Comparison of ENCODE assay signal across 9 cellular contexts in the genomic region with DNA sequence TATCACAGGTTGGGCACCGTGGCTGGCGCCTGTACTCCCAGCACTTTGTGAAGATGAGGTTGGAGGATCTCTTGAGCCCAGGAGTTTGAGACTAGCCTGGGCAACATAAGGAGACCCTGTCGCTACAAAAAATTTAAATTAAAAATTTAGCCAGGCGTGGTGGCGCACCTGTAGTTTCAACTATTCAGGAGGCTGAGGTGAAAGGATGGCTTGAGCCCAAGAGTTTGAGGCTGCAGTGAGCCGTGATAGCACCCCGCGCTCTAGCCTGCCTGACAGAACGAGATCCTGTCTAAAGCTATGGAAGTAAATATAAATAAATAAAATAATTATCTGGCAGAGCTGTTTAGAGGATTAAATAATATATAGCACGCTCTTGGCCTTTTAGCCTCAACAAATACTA. TPM values are rescaled to one million over a fixed set of nuclear protein-coding genes. Genes with fewer than 3 reads are reported as not detected.
A peak's percentile ranks its signal among the peaks of the same experiment; 100 is the strongest.
DNase-seq lines count a peak whose midpoint lies in the region; TF ChIP-seq lines count a peak whose summit lies in the region.
"Had no signal": no experiment of that assay in that cellular context is flagged by ENCODE, and none has a peak within 500 bp of the region (broad histone marks: within the 10 kb centered on the region; RNA-seq: fewer than 3 reads in every experiment).

No MANE protein-coding gene starts in this region.

- 61 to 66% (median 65%) methylated on average over 10 of the region's 10 CpGs for WGBS in ovary, 3 donors

- BruUV-seq in Calu3 (replicated peaks; lab: Mats Ljungman, UMichigan) = no TSS peak

- peak overlapping the region; percentile 69 for H3K4me3 Mint-ChIP-seq in Calu3 (ENCODE audit: low read depth, unreplicated experiment)

- H3K27ac ChIP-seq in MM.1S (ENCODE audit: low read length) (no peak overlapping the region), neutrophil (no peak overlapping the region), ovary (no peak overlapping the region)
- H3K27ac ChIP-seq in effector memory CD4-positive, alpha-beta T cell (ENCODE audit: insufficient read depth, low read length, poor library complexity, severe bottlenecking) = no peak overlapping the region

- H3K9me3 Mint-ChIP-seq in Calu3 (ENCODE audit: low read depth, unreplicated experiment) = no peaks in the 10 kb centered on the region

- no peaks in the 10 kb centered on the region for H4K20me1 ChIP-seq in MM.1S (ENCODE audit: insufficient read depth, low read length)

- TF ChIP-seq CTCF in Calu3 (IDR thresholded peaks at IDR 0.05; ENCODE audit: unreplicated experiment) = no peak
- TF ChIP-seq CTCF in MM.1S (IDR thresholded peaks at IDR 0.05; ENCODE audit: low read length) = no peak
- TF ChIP-seq CTCF in neutrophil (IDR thresholded peaks at IDR 0.05) = no peak
- TF ChIP-seq CTCF in ovary (IDR thresholded peaks at IDR 0.05) = no peak

- H3K27me3 ChIP-seq in MM.1S (replicated peaks; ENCODE audit: insufficient read depth, low read length) (no peaks in the 10 kb centered on the region), neutrophil (peaks cover 66% of the 10 kb centered on the region), ovary (no peaks in the 10 kb centered on the region)
- H3K27me3 ChIP-seq in effector memory CD4-positive, alpha-beta T cell (replicated peaks; ENCODE audit: control insufficient read depth, insufficient read depth, low read length, poor library complexity, severe bottlenecking) = peaks cover 18% of the 10 kb centered on the region

- H3K9me3 ChIP-seq in MM.1S (replicated peaks; ENCODE audit: insufficient read depth, low read length) = no peaks in the 10 kb centered on the region
- H3K9me3 ChIP-seq in effector memory CD4-positive, alpha-beta T cell (ENCODE audit: control insufficient read depth, low read length) = no peaks in the 10 kb centered on the region
- no peaks in the 10 kb centered on the region for H3K9me3 ChIP-seq in neutrophil
- no peaks in the 10 kb centered on the region for H3K9me3 ChIP-seq in ovary
- H3K9me3 ChIP-seq: gastroesophageal sphincter had no signal

- H3K36me3 Mint-ChIP-seq in Calu3 (ENCODE audit: insufficient read depth, unreplicated experiment) = peaks cover 24% of the 10 kb centered on the region

- H2AFZ ChIP-seq in MM.1S (ENCODE audit: low read length) = no peak overlapping the region

- peaks cover 22% of the 10 kb centered on the region for H3K4me1 Mint-ChIP-seq in Calu3 (ENCODE audit: low read depth, unreplicated experiment)

- no peak for TF ChIP-seq POLR2A in ovary (IDR thresholded peaks at IDR 0.05)

- DNase-seq in Calu3 = no peak
- DNase-seq in MM.1S = no peak
- DNase-seq in effector memory CD4-positive, alpha-beta T cell = no peak
- no peak for DNase-seq in NCI-H1092 treated with DMSO at 0.1 percent for 48 hours (lab: John Stamatoyannopoulos, UW)
- no peak for DNase-seq in stimulated activated CD4-positive, alpha-beta T cell treated with anti-CD3 and anti-CD28 coated beads, Interleukin-4, amount 100 ng/mL, for 24 hours
- no peak for DNase-seq in HUDEP-2 (lab: John Stamatoyannopoulos, UW; ENCODE audit: unreplicated experiment in 76 of 76)
- no peak for DNase-seq in ovary

- H3K4me3 ChIP-seq in MM.1S (ENCODE audit: low read length) (peak overlapping the region; percentile 90; the same call in 1 of the 2 replicates), neutrophil (ENCODE audit: low read depth in 1 of 2, low read length in 1 of 2) (peak overlapping the region; percentile 88 to 90), ovary (no peak overlapping the region)
- H3K4me3 ChIP-seq in effector memory CD4-positive, alpha-beta T cell (ENCODE audit: insufficient read depth, low read depth, low read length, poor library complexity, severe bottlenecking) = peak overlapping the region; percentile 64

- H3K4me2 ChIP-seq in MM.1S (ENCODE audit: low read depth, low read length) = peak overlapping the region; percentile 89; the same call in 1 of the 2 replicates

- intact Hi-C loops in Calu3 (cut with micrococcal nuclease; ENCODE audit: unreplicated experiment) (loop anchor here (5.0 kb wide), 1 partner anchor 145 kb away; no protein-coding TSS in a partner anchor), ovary (cut with DNase I) (loop anchor here in 2 of 4 donors (2.0 to 5.0 kb wide), 3 partner anchors 190 to 385 kb away; no protein-coding TSS in a partner anchor)

- H3K4me1 ChIP-seq in MM.1S (ENCODE audit: low read length) = peaks cover 13% of the 10 kb centered on the region; the same call in 1 of the 2 replicates
- H3K4me1 ChIP-seq in effector memory CD4-positive, alpha-beta T cell (ENCODE audit: control insufficient read depth, insufficient read depth, low read length, poor library complexity, severe bottlenecking) = peaks cover 11% of the 10 kb centered on the region
- H3K4me1 ChIP-seq in neutrophil (ENCODE audit: control insufficient read depth in 1 of 2, insufficient read depth in 1 of 2, low read depth in 1 of 2, low read length in 1 of 2) = peaks cover 29 to 30% of the 10 kb centered on the region in 2 experiments
- H3K4me1 ChIP-seq in ovary (ENCODE audit: insufficient read depth) = no peaks in the 10 kb centered on the region

- no peak for TF ChIP-seq EP300 in ovary (IDR thresholded peaks at IDR 0.05)

- H3K27ac Mint-ChIP-seq in Calu3 (ENCODE audit: unreplicated experiment) = no peak overlapping the region

- peaks cover 41% of the 10 kb centered on the region for H3K79me2 ChIP-seq in MM.1S (ENCODE audit: low read length)

- CTCF ChIA-PET in Calu3 (lab: Charles Lee) = no interaction called here

- H3K36me3 ChIP-seq in MM.1S (replicated peaks; ENCODE audit: insufficient read depth, low read length) = no peaks in the 10 kb centered on the region
- no peaks in the 10 kb centered on the region for H3K36me3 ChIP-seq in effector memory CD4-positive, alpha-beta T cell (ENCODE audit: control insufficient read depth, insufficient read depth, low read length)
- no peaks in the 10 kb centered on the region for H3K36me3 ChIP-seq in neutrophil
- no peaks in the 10 kb centered on the region for H3K36me3 ChIP-seq in ovary
- H3K36me3 ChIP-seq: gastroesophageal sphincter had no signal

- H3K9me2 ChIP-seq in MM.1S (replicated peaks; ENCODE audit: insufficient read depth, low read length) = no peaks in the 10 kb centered on the region

- peaks cover 7% of the 10 kb centered on the region; the same call in 1 of the 2 replicates for H3F3A ChIP-seq in MM.1S (ENCODE audit: insufficient read depth, low read length)

- H3K9ac ChIP-seq in MM.1S (ENCODE audit: low read length) = no peak overlapping the region

- peaks cover 44% of the 10 kb centered on the region for H3K27me3 Mint-ChIP-seq in Calu3 (ENCODE audit: unreplicated experiment)

RNA-seq across cellular contexts. Expression of a gene that starts 1.4 kb away (rescaled TPM):
- 0.17 and 0.29 TPM in 2 replicates for total RNA-seq in Calu3 (2022)
- 10 to 100 TPM in 1 of 7 donors, 1 to 10 TPM in 6; 2.7 to 10.1 (median 5.2) TPM for total RNA-seq in ovary
- 1 to 10 TPM; 3.6 to 4.0 TPM for polyA plus RNA-seq in ovary
